In genomic region chr11:18578975-18579598, GRCh38 we compare ENCODE assay signal across 13 cellular contexts. TPM values are rescaled to one million over a fixed set of nuclear protein-coding genes. Genes with fewer than 3 reads are reported as not detected.
DNase-seq lines count a peak whose midpoint lies in the region; FAIRE-seq and TF ChIP-seq lines count a peak whose summit lies in the region.
"Had no signal": no experiment of that assay in that cellular context is flagged by ENCODE, and none has a peak within 500 bp of the region (broad histone marks: within the 10 kb centered on the region; RNA-seq: fewer than 3 reads in every experiment).

No MANE protein-coding gene starts in this region.

- no peaks in the 10 kb centered on the region for H3K27me3 Mint-ChIP-seq in CD4-positive, alpha-beta memory T cell
- H3K27me3 Mint-ChIP-seq in endothelial cell (ENCODE audit: unreplicated experiment) = no peaks in the 10 kb centered on the region

- intact Hi-C loops in CD4-positive, alpha-beta memory T cell (cut with micrococcal nuclease) = no loop called here

- H3K4me1 ChIP-seq in CD4-positive, alpha-beta memory T cell (ENCODE audit: insufficient read depth, low read length) = peaks cover 23% of the 10 kb centered on the region

- no peaks in the 10 kb centered on the region for H3K9me3 Mint-ChIP-seq in CD4-positive, alpha-beta memory T cell
- H3K9me3 Mint-ChIP-seq in endothelial cell (ENCODE audit: unreplicated experiment) = no peaks in the 10 kb centered on the region

- no peaks in the 10 kb centered on the region for H3K36me3 ChIP-seq in CD4-positive, alpha-beta memory T cell (ENCODE audit: insufficient read depth, low read length)

- FAIRE-seq in GM19239 (lab: Jason Lieb, UNC) = peak; percentile 78

- peak overlapping the region; percentile 82 to 94 (median 89) for H3K27ac Mint-ChIP-seq in CD4-positive, alpha-beta memory T cell
- H3K27ac Mint-ChIP-seq in endothelial cell (ENCODE audit: unreplicated experiment) = peak overlapping the region; percentile 77

- no peak for TF ChIP-seq CTCF in endothelial cell (IDR thresholded peaks at IDR 0.05; ENCODE audit: unreplicated experiment)

- peak overlapping the region; percentile 66 to 88 (median 81) for H3K4me3 Mint-ChIP-seq in CD4-positive, alpha-beta memory T cell
- H3K4me3 Mint-ChIP-seq in endothelial cell (ENCODE audit: unreplicated experiment) = no peak overlapping the region

- no peaks in the 10 kb centered on the region for H3K9me3 ChIP-seq in CD4-positive, alpha-beta memory T cell (ENCODE audit: control insufficient read depth in 1 of 2, low read length in 2 of 2)

- H3K27me3 ChIP-seq in CD4-positive, alpha-beta memory T cell (ENCODE audit: insufficient read depth, low read length) = no peaks in the 10 kb centered on the region

- H3K36me3 Mint-ChIP-seq in CD4-positive, alpha-beta memory T cell = peaks cover 3 to 12% of the 10 kb centered on the region in 2 donors
- H3K36me3 Mint-ChIP-seq in endothelial cell (ENCODE audit: low read depth, unreplicated experiment) = peaks cover 4% of the 10 kb centered on the region

- H3K4me3 ChIP-seq in CD4-positive, alpha-beta memory T cell (ENCODE audit: low read length in 2 of 2) = peak overlapping the region in 1 of 2 donors; percentile 33

- no peak overlapping the region for H3K27ac ChIP-seq in CD4-positive, alpha-beta memory T cell (ENCODE audit: low read depth, low read length)

- in situ Hi-C loops in KBM-7 (cut with MboI; ENCODE audit: low pct_unique_long_range_greater_than_20kb, low sequenced_read_pairs) = no loop called here

- DNase-seq in CD4-positive, alpha-beta memory T cell = peak in 3 of 5 donors; percentile 22 to 54 (median 27)
- DNase-seq in GM19239 (ENCODE audit: insufficient read length, low spot score) = no peak
- peak; percentile 20 for DNase-seq in HT1080 (ENCODE audit: low read depth)
- no peak for DNase-seq in endothelial cell (ENCODE audit: low spot score)
- DNase-seq in KBM-7 = no peak
- no peak for DNase-seq in kidney glomerular epithelial cell (lab: John Stamatoyannopoulos, UW)
- DNase-seq in NCI-H146 (lab: John Stamatoyannopoulos, UW) = no peak
- no peak for DNase-seq in H4 (ENCODE audit: low spot score)
- DNase-seq: activated CD8-positive, alpha-beta memory T cell treated with anti-CD3 and anti-CD28 coated beads for 24 hours; DMS79 treated with DMSO at 0.1 percent for 48 hours; mammary epithelial cell; NCI-H446; stimulated activated CD4-positive, alpha-beta T cell treated with anti-CD3 and anti-CD28 coated beads, Interleukin-4, amount 100 ng/mL, for 4 hours had no signal

- H3K4me1 Mint-ChIP-seq in CD4-positive, alpha-beta memory T cell = peaks cover 17 to 38% (median 25%) of the 10 kb centered on the region in 4 donors
- no peaks in the 10 kb centered on the region for H3K4me1 Mint-ChIP-seq in endothelial cell (ENCODE audit: unreplicated experiment)

- POLR2A ChIA-PET in CD4-positive, alpha-beta memory T cell (lab: Charles Lee; ENCODE audit: partially characterized antibody) = interaction anchor here (1.0 to 2.3 kb wide), 4 partner anchors 8 to 55 kb away, joined by 3 to 10 read pairs (median 6); partner anchors contain the start of genes SPTY2D1 and TSG101

- CTCF ChIA-PET in CD4-positive, alpha-beta memory T cell (lab: Charles Lee; ENCODE audit: partially characterized antibody) = interaction anchor here (1.0 to 2.9 kb wide), 10 partner anchors 11 to 185 kb away, joined by 3 to 13 read pairs (median 5); no protein-coding TSS in a partner anchor

RNA-seq across cellular contexts. Expression of gene UEVLD, which starts 9.4 kb away (rescaled TPM):
- total RNA-seq in CD4-positive, alpha-beta memory T cell = 10 to 100 TPM; 10.6 to 10.7 TPM
- polyA plus RNA-seq in CD4-positive, alpha-beta memory T cell = 10 to 100 TPM in 1 of 2 donors, 1 to 10 TPM in 1; 9.1 to 10.2 TPM
- 14.2 and 19.9 TPM in 2 replicates for total RNA-seq in HT1080 (2014; rRNA removed; shearing (Covaris generic))
- polyA plus RNA-seq in HT1080 (2015; cell fraction: cytosol; rRNA removed) = 11.7 and 15.0 TPM in 2 replicates
- 13.6 and 15.3 TPM in 2 replicates for polyA plus RNA-seq in HT1080 (2015; cell fraction: nucleus; rRNA removed)
- total RNA-seq in endothelial cell (ENCODE audit: unreplicated experiment) = 13.2 TPM
- total RNA-seq in H4 (2014; rRNA removed; shearing (Covaris generic)) = 39.9 and 52.9 TPM in 2 replicates

RNA-seq across cellular contexts. Expression of gene MISFA, which starts 20.5 kb away (rescaled TPM):
- total RNA-seq in CD4-positive, alpha-beta memory T cell = under 1 TPM in 1 of 2 experiments, not detected in 1; 0.69 TPM
- polyA plus RNA-seq in CD4-positive, alpha-beta memory T cell = under 1 TPM in 1 of 2 donors, not detected in 1; 0.47 TPM
- total RNA-seq in HT1080 (2014; rRNA removed; shearing (Covaris generic)) = 0.73 TPM in 1 of 2 replicates, not detected in the other
- 0.27 and 3.3 TPM in 2 replicates for polyA plus RNA-seq in HT1080 (2015; cell fraction: cytosol; rRNA removed)
- 1.3 TPM in 1 of 2 replicates, not detected in the other for polyA plus RNA-seq in HT1080 (2015; cell fraction: nucleus; rRNA removed)
- 2.8 TPM for total RNA-seq in endothelial cell (ENCODE audit: unreplicated experiment)
- 2.8 and 4.3 TPM in 2 replicates for total RNA-seq in H4 (2014; rRNA removed; shearing (Covaris generic))

RNA-seq across cellular contexts. Expression of gene TSG101, which starts 52.3 kb away (rescaled TPM):
- 10 to 100 TPM; 40.0 to 41.2 TPM for total RNA-seq in CD4-positive, alpha-beta memory T cell
- polyA plus RNA-seq in CD4-positive, alpha-beta memory T cell = 10 to 100 TPM; 59.4 to 64.2 TPM
- total RNA-seq in HT1080 (2014; rRNA removed; shearing (Covaris generic)) = 114 and 142 TPM in 2 replicates
- 135 and 155 TPM in 2 replicates for polyA plus RNA-seq in HT1080 (2015; cell fraction: cytosol; rRNA removed)
- polyA plus RNA-seq in HT1080 (2015; cell fraction: nucleus; rRNA removed) = 83.8 and 110 TPM in 2 replicates
- total RNA-seq in endothelial cell (ENCODE audit: unreplicated experiment) = 47.4 TPM
- total RNA-seq in H4 (2014; rRNA removed; shearing (Covaris generic)) = 125 and 144 TPM in 2 replicates

RNA-seq across cellular contexts. Expression of gene SPTY2D1, which starts 55.1 kb away (rescaled TPM):
- total RNA-seq in CD4-positive, alpha-beta memory T cell = 10 to 100 TPM; 23.0 to 25.2 TPM
- polyA plus RNA-seq in CD4-positive, alpha-beta memory T cell = 10 to 100 TPM in 1 of 2 donors, 1 to 10 TPM in 1; 5.1 to 12.6 TPM
- total RNA-seq in HT1080 (2014; rRNA removed; shearing (Covaris generic)) = 15.5 and 16.7 TPM in 2 replicates
- polyA plus RNA-seq in HT1080 (2015; cell fraction: cytosol; rRNA removed) = 11.3 and 13.5 TPM in 2 replicates
- 19.1 and 21.2 TPM in 2 replicates for polyA plus RNA-seq in HT1080 (2015; cell fraction: nucleus; rRNA removed)
- 19.9 TPM for total RNA-seq in endothelial cell (ENCODE audit: unreplicated experiment)
- total RNA-seq in H4 (2014; rRNA removed; shearing (Covaris generic)) = 15.3 and 24.5 TPM in 2 replicates

Comparison
In these comparisons a context has a peak if more than half of its experiments do, and no peak if none do; other contexts are left out.
1. DNase-seq: peak in CD4-positive, alpha-beta memory T cell (3 of 5) and HT1080 (single experiment); none in GM19239 (single experiment), endothelial cell (single experiment), KBM-7 (single experiment), kidney glomerular epithelial cell (single experiment), NCI-H146 (single experiment) and H4 (single experiment).